Comparison of ENCODE assay signal across 8 cellular contexts in genomic region chr1:238252033-238252802, GRCh38.
DNase-seq lines count a peak whose midpoint lies in the region; ATAC-seq and TF ChIP-seq lines count a peak whose summit lies in the region.

No MANE protein-coding gene starts in this region.

- CTCF ChIA-PET in GM10248 (lab: Yijun Ruan, JAX): interaction anchor here (1.4 kb wide), 1 partner anchor 18 kb away, joined by 3 read pairs; no protein-coding TSS in a partner anchor

- peak; percentile 23 for DNase-seq in GM10248 (ENCODE audit: extremely low spot score)
- DNase-seq in RKO (ENCODE audit: low spot score): peak; percentile 32
- peak in 48 of 61 donors; percentile 2 to 73 (median 16) for DNase-seq in caudate nucleus (lab: John Stamatoyannopoulos, UW)
- peak; percentile 82 for DNase-seq in medulla oblongata (ENCODE audit: extremely low spot score)
- DNase-seq in upper lobe of left lung: peak in 1 of 2 donors; percentile 30

- no peaks in the 10 kb centered on the region for H3K9me3 ChIP-seq in upper lobe of left lung

- H3K27me3 ChIP-seq in ACC112 (ENCODE audit: insufficient read depth, low read length): no peaks in the 10 kb centered on the region
- no peaks in the 10 kb centered on the region for H3K27me3 ChIP-seq in upper lobe of left lung

- POLR2A ChIA-PET in GM10248 (lab: Yijun Ruan, JAX): no interaction called here

- no peaks in the 10 kb centered on the region for H3K36me3 ChIP-seq in ACC112 (ENCODE audit: insufficient read depth, low read length)
- no peaks in the 10 kb centered on the region for H3K36me3 ChIP-seq in upper lobe of left lung

- H3K4me3 ChIP-seq in ACC112 (ENCODE audit: low read depth, low read length) (0 out of 2 replicates have a peak overlapping the region, but pooled peaks have one; percentile 43), upper lobe of left lung (no peak overlapping the region)

- TF ChIP-seq EP300 in upper lobe of left lung (IDR thresholded peaks at IDR 0.05): no peak

- no peak overlapping the region for H3K27ac ChIP-seq in ACC112 (ENCODE audit: low read depth, low read length)
- H3K27ac ChIP-seq in caudate nucleus (ENCODE audit: low read depth, low read length): no peak overlapping the region
- no peak overlapping the region for H3K27ac ChIP-seq in upper lobe of left lung

- H3K4me1 ChIP-seq in ACC112 (ENCODE audit: control insufficient read depth, insufficient read depth, low read length, unreplicated experiment) (no peaks in the 10 kb centered on the region), upper lobe of left lung (no peaks in the 10 kb centered on the region)

- TF ChIP-seq POLR2A in upper lobe of left lung (IDR thresholded peaks at IDR 0.05): no peak

- 49 to 56% methylated on average over 15 of the region's 15 CpGs for WGBS in upper lobe of left lung, 2 donors

- ATAC-seq in HG03342 (IDR thresholded peaks at IDR 0.05; ENCODE audit: unreplicated experiment) (peak; percentile 71), upper lobe of left lung (ENCODE audit: low FRiP score in 2 of 2) (peak; percentile 26 to 71), HG02938 (IDR thresholded peaks at IDR 0.05; ENCODE audit: unreplicated experiment) (no peak)

- peak; percentile 46 for TF ChIP-seq CTCF in GM10248 (IDR thresholded peaks at IDR 0.05; ENCODE audit: control extremely low read depth, extremely low read depth, low read depth, missing control alignments)
- TF ChIP-seq CTCF in upper lobe of left lung (IDR thresholded peaks at IDR 0.05): peak in 4 of 6 experiments; percentile 22 to 48 (median 38)

- no peak overlapping the region for H2AFZ ChIP-seq in ACC112 (ENCODE audit: low read length, unreplicated experiment)

- H3K79me2 ChIP-seq in ACC112 (ENCODE audit: control insufficient read depth, insufficient read depth, low read length, unreplicated experiment): no peaks in the 10 kb centered on the region
